ENCODE assay signal across 17 cellular contexts in the genomic region with DNA sequence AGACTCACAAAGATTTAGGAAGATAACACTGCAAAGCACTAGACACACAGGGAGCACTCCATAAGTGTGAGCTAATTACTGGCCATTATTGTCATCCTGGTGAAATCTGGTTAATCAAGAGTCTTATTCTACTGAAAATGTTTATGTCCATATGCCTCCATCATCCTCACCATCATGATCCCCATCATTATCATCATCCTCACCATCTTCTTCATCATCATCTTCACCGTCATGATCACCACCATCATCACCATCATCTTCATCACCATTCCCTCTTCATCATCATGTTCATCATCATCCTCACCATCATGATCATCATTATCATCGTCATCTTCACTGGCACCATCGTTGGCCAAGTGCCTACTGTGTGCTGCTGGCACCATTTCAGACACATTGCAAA.
DNase-seq lines count a peak whose midpoint lies in the region; ATAC-seq and TF ChIP-seq lines count a peak whose summit lies in the region.
"Had no signal": no experiment of that assay in that cellular context is flagged by ENCODE, and none has a peak within 500 bp of the region (broad histone marks: within the 10 kb centered on the region; RNA-seq: fewer than 3 reads in every experiment).

No MANE protein-coding gene starts in this region.

- peaks cover 9 to 18% of the 10 kb centered on the region in 2 donors for H3K9me3 Mint-ChIP-seq in activated T-cell treated with anti-CD3 and anti-CD28 coated beads, Interleukin-2, amount 50 U/mL, for 72 hours
- peaks cover 0 to 11% (median 2%) of the 10 kb centered on the region in 5 donors for H3K9me3 Mint-ChIP-seq in CD8-positive, alpha-beta memory T cell
- H3K9me3 Mint-ChIP-seq in activated CD8-positive, alpha-beta T cell treated with anti-CD3 and anti-CD28 coated beads for 36 hours: peaks cover 25% of the 10 kb centered on the region
- H3K9me3 Mint-ChIP-seq in immature natural killer cell (peaks cover 2 to 8% (median 5%) of the 10 kb centered on the region in 6 donors), endothelial cell (ENCODE audit: unreplicated experiment) (peaks cover 5% of the 10 kb centered on the region)

- POLR2A ChIA-PET in CD8-positive, alpha-beta memory T cell (lab: Charles Lee): interaction anchor here (0.9 to 1.2 kb wide), 3 partner anchors 17 to 27 kb away, joined by 3 to 5 read pairs (median 4); no protein-coding TSS in a partner anchor
- POLR2A ChIA-PET in activated CD8-positive, alpha-beta T cell treated with anti-CD3 and anti-CD28 coated beads for 36 hours (lab: Charles Lee): interaction anchor here (0.8 to 2.9 kb wide), 4 partner anchors 9 to 75 kb away, joined by 3 to 15 read pairs (median 8); no protein-coding TSS in a partner anchor

- peaks cover 23 to 29% of the 10 kb centered on the region in 2 donors for H3K36me3 Mint-ChIP-seq in activated T-cell treated with anti-CD3 and anti-CD28 coated beads, Interleukin-2, amount 50 U/mL, for 72 hours (ENCODE audit: insufficient read depth in 2 of 2)
- H3K36me3 Mint-ChIP-seq in CD8-positive, alpha-beta memory T cell: peaks cover 0 to 16% (median 8%) of the 10 kb centered on the region in 3 donors
- H3K36me3 Mint-ChIP-seq in activated CD8-positive, alpha-beta T cell treated with anti-CD3 and anti-CD28 coated beads for 36 hours (ENCODE audit: low read depth): peaks cover 24% of the 10 kb centered on the region
- H3K36me3 Mint-ChIP-seq in immature natural killer cell (peaks cover 6 to 15% (median 14%) of the 10 kb centered on the region in 3 donors), endothelial cell (ENCODE audit: low read depth, unreplicated experiment) (peaks cover 12% of the 10 kb centered on the region)

- DNase-seq in activated T-cell treated with anti-CD3 and anti-CD28 coated beads, Interleukin-2, amount 50 U/mL, for 72 hours: no peak
- DNase-seq in activated T-cell treated with anti-CD3 and anti-CD28 coated beads, Interleukin-2, amount 50 U/mL, for 1 hour: no peak
- no peak for DNase-seq in CD8-positive, alpha-beta memory T cell
- DNase-seq in activated CD8-positive, alpha-beta T cell treated with anti-CD3 and anti-CD28 coated beads for 36 hours: no peak
- DNase-seq in immature natural killer cell (no peak), endothelial cell (ENCODE audit: low spot score) (no peak)
- DNase-seq: EL, GOT3, KG1, NCI-H1048, NCI-H146, NCI-H2081, NCI-H510A treated with DMSO at 0.1 percent for 48 hours, PC-9 had no signal

- ATAC-seq in activated T-cell treated with anti-CD3 and anti-CD28 coated beads, Interleukin-2, amount 50 U/mL, for 72 hours (replicated peaks in 1 of 2): no peak
- ATAC-seq in activated CD8-positive, alpha-beta T cell treated with anti-CD3 and anti-CD28 coated beads for 36 hours: no peak
- ATAC-seq in HG02759 (IDR thresholded peaks at IDR 0.05; ENCODE audit: unreplicated experiment) (no peak), HG03378 (IDR thresholded peaks at IDR 0.05; ENCODE audit: unreplicated experiment) (no peak)

- no peaks in the 10 kb centered on the region for H3K36me3 ChIP-seq in CD8-positive, alpha-beta memory T cell (ENCODE audit: insufficient read depth, low read length)

- H3K4me1 Mint-ChIP-seq in activated T-cell treated with anti-CD3 and anti-CD28 coated beads, Interleukin-2, amount 50 U/mL, for 72 hours (ENCODE audit: low read depth): peaks cover 42% of the 10 kb centered on the region
- peaks cover 15 to 64% (median 60%) of the 10 kb centered on the region in 3 donors for H3K4me1 Mint-ChIP-seq in CD8-positive, alpha-beta memory T cell
- peaks cover 59% of the 10 kb centered on the region for H3K4me1 Mint-ChIP-seq in activated CD8-positive, alpha-beta T cell treated with anti-CD3 and anti-CD28 coated beads for 36 hours (ENCODE audit: low read depth)
- H3K4me1 Mint-ChIP-seq in immature natural killer cell: peaks cover 66 to 68% of the 10 kb centered on the region in 2 donors
- H3K4me1 Mint-ChIP-seq in endothelial cell (ENCODE audit: unreplicated experiment): no peaks in the 10 kb centered on the region

- H3K27me3 ChIP-seq in CD8-positive, alpha-beta memory T cell (ENCODE audit: insufficient read depth, low read length, poor library complexity, severe bottlenecking): no peaks in the 10 kb centered on the region

- peaks cover 5% of the 10 kb centered on the region for H3K27me3 Mint-ChIP-seq in activated T-cell treated with anti-CD3 and anti-CD28 coated beads, Interleukin-2, amount 50 U/mL, for 72 hours (ENCODE audit: low read depth)
- H3K27me3 Mint-ChIP-seq in CD8-positive, alpha-beta memory T cell: peaks cover 0 to 3% of the 10 kb centered on the region in 2 donors
- no peaks in the 10 kb centered on the region for H3K27me3 Mint-ChIP-seq in activated CD8-positive, alpha-beta T cell treated with anti-CD3 and anti-CD28 coated beads for 36 hours
- peaks cover 3 to 20% (median 11%) of the 10 kb centered on the region in 3 donors for H3K27me3 Mint-ChIP-seq in immature natural killer cell (ENCODE audit: low read depth in 3 of 3)
- peaks cover 3% of the 10 kb centered on the region for H3K27me3 Mint-ChIP-seq in endothelial cell (ENCODE audit: unreplicated experiment)

- TF ChIP-seq CTCF in activated CD8-positive, alpha-beta T cell treated with anti-CD3 and anti-CD28 coated beads for 36 hours (IDR thresholded peaks at IDR 0.05): no peak
- no peak for TF ChIP-seq CTCF in endothelial cell (IDR thresholded peaks at IDR 0.05; ENCODE audit: unreplicated experiment)

- H3K4me1 ChIP-seq in CD8-positive, alpha-beta memory T cell (ENCODE audit: insufficient read depth, low read length): peaks cover 48% of the 10 kb centered on the region

- H3K27ac Mint-ChIP-seq in activated T-cell treated with anti-CD3 and anti-CD28 coated beads, Interleukin-2, amount 50 U/mL, for 72 hours: peak overlapping the region; percentile 3
- H3K27ac Mint-ChIP-seq in CD8-positive, alpha-beta memory T cell: peak overlapping the region; percentile 37 to 90 (median 69)
- H3K27ac Mint-ChIP-seq in activated CD8-positive, alpha-beta T cell treated with anti-CD3 and anti-CD28 coated beads for 36 hours: peak overlapping the region; percentile 61
- H3K27ac Mint-ChIP-seq in immature natural killer cell: peak overlapping the region; percentile 84 to 99 (median 97)
- H3K27ac Mint-ChIP-seq in endothelial cell (ENCODE audit: unreplicated experiment): no peak overlapping the region

- intact Hi-C loops in activated CD8-positive, alpha-beta T cell treated with anti-CD3 and anti-CD28 coated beads for 36 hours (cut with micrococcal nuclease): no loop called here

- H3K27ac ChIP-seq in CD8-positive, alpha-beta memory T cell (ENCODE audit: low read depth, low read length): no peak overlapping the region
- H3K27ac ChIP-seq: C4-2B, PC-9 had no signal

- CTCF ChIA-PET in CD8-positive, alpha-beta memory T cell (lab: Charles Lee): interaction anchor here (1.2 to 1.7 kb wide), 3 partner anchors 27 to 256 kb away, joined by 3 to 7 read pairs (median 7); no protein-coding TSS in a partner anchor
- CTCF ChIA-PET in activated CD8-positive, alpha-beta T cell treated with anti-CD3 and anti-CD28 coated beads for 36 hours (lab: Charles Lee): interaction anchor here (0.8 to 4.2 kb wide), 7 partner anchors 12 to 54 kb away, joined by 3 to 29 read pairs (median 4); no protein-coding TSS in a partner anchor

- no peak overlapping the region for H3K4me3 ChIP-seq in CD8-positive, alpha-beta memory T cell (ENCODE audit: low read length)
- H3K4me3 ChIP-seq: PC-9 had no signal

- H3K9me3 ChIP-seq in CD8-positive, alpha-beta memory T cell (ENCODE audit: low read length): no peaks in the 10 kb centered on the region

- peak overlapping the region in 1 of 2 donors; percentile 2 for H3K4me3 Mint-ChIP-seq in activated T-cell treated with anti-CD3 and anti-CD28 coated beads, Interleukin-2, amount 50 U/mL, for 72 hours
- peak overlapping the region in 6 of 7 donors; percentile 21 to 88 (median 64) for H3K4me3 Mint-ChIP-seq in CD8-positive, alpha-beta memory T cell
- peak overlapping the region; percentile 7 for H3K4me3 Mint-ChIP-seq in activated CD8-positive, alpha-beta T cell treated with anti-CD3 and anti-CD28 coated beads for 36 hours
- H3K4me3 Mint-ChIP-seq in immature natural killer cell: peak overlapping the region; percentile 63 to 99 (median 84)
- H3K4me3 Mint-ChIP-seq in endothelial cell (ENCODE audit: unreplicated experiment): no peak overlapping the region
